Comparison of ENCODE assay signal across 8 cellular contexts in genomic region chr10:132308588-132309451, GRCh38. TPM values are rescaled to one million over a fixed set of nuclear protein-coding genes. Genes with fewer than 3 reads are reported as not detected.
DNase-seq lines count a peak whose midpoint lies in the region; ATAC-seq and TF ChIP-seq lines count a peak whose summit lies in the region.

No MANE protein-coding gene starts in this region.

- H3K4me2 ChIP-seq in mammary epithelial cell (ENCODE audit: insufficient read depth, low read depth, low read length) = peak overlapping the region; percentile 95
- peak overlapping the region; percentile 89 for H3K4me2 ChIP-seq in mesendoderm (ENCODE audit: low read length)

- peak overlapping the region; percentile 9 for H3K23ac ChIP-seq in mesendoderm (ENCODE audit: low read length)

- peak overlapping the region; percentile 88 for H3K56ac ChIP-seq in mesendoderm (ENCODE audit: low read length)

- H4K20me1 ChIP-seq in mammary epithelial cell (ENCODE audit: insufficient read depth, low read length) = no peaks in the 10 kb centered on the region

- H3K9ac ChIP-seq in mammary epithelial cell (ENCODE audit: insufficient read depth, low read length) = no peak overlapping the region
- peak overlapping the region; percentile 68 for H3K9ac ChIP-seq in mesendoderm (ENCODE audit: low read length)

- DNase-seq in mammary epithelial cell (no peak), mesendoderm (peak; percentile 19), SKM-1 treated with dmso at 0.1 percent for 144 hours (lab: John Stamatoyannopoulos, UW; ENCODE audit: unreplicated experiment) (no peak), COLO668 (lab: John Stamatoyannopoulos, UW; ENCODE audit: unreplicated experiment) (no peak)
- DNase-seq in activated CD4-positive, alpha-beta T cell treated with anti-CD3 and anti-CD28 coated beads, Interleukin-2, amount 50 U/mL, for 4 hours = no peak

- H4K5ac ChIP-seq in mesendoderm (ENCODE audit: low read length) = no peak overlapping the region

- H3K18ac ChIP-seq in mesendoderm (ENCODE audit: low read length) = no peak overlapping the region

- H2AFZ ChIP-seq in ACC112 (ENCODE audit: low read length, unreplicated experiment) (peak overlapping the region; percentile 5), mammary epithelial cell (ENCODE audit: low read depth, low read length) (peak overlapping the region; percentile 89)

- H3K36me3 ChIP-seq in ACC112 (ENCODE audit: insufficient read depth, low read length) (no peaks in the 10 kb centered on the region), mammary epithelial cell (ENCODE audit: insufficient read depth, low read length) (no peaks in the 10 kb centered on the region), mesendoderm (ENCODE audit: control insufficient read depth, insufficient read depth, low read length) (no peaks in the 10 kb centered on the region)

- H3K27me3 ChIP-seq in ACC112 (ENCODE audit: insufficient read depth, low read length) (no peaks in the 10 kb centered on the region), mammary epithelial cell (ENCODE audit: insufficient read depth, low read length) (no peaks in the 10 kb centered on the region), mesendoderm (ENCODE audit: insufficient read depth, low read length, poor library complexity) (peaks cover 14% of the 10 kb centered on the region)

- intact Hi-C loops in mammary epithelial cell (cut with micrococcal nuclease) = loop anchor here (1.0 kb wide), 2 partner anchors 14 to 22 kb away; no protein-coding TSS in a partner anchor

- H2BK120ac ChIP-seq in mesendoderm (ENCODE audit: low read depth, low read length) = no peak overlapping the region

- H4K8ac ChIP-seq in mesendoderm (ENCODE audit: low read depth, low read length) = no peak overlapping the region

- ATAC-seq in HG03432 (IDR thresholded peaks at IDR 0.05; ENCODE audit: unreplicated experiment) (peak; percentile 8), HG03354 (IDR thresholded peaks at IDR 0.05; ENCODE audit: poor library complexity, severe bottlenecking, unreplicated experiment) (no peak)

- no peaks in the 10 kb centered on the region for H3K79me1 ChIP-seq in mesendoderm (ENCODE audit: low read length)

- no peak overlapping the region for H3K4ac ChIP-seq in mesendoderm (ENCODE audit: low read depth, low read length)

- no peaks in the 10 kb centered on the region for H3K9me3 ChIP-seq in mammary epithelial cell (replicated peaks; ENCODE audit: insufficient read depth, low read length)

- CTCF ChIA-PET in mammary epithelial cell (lab: Charles Lee; ENCODE audit: low non-redundant PET) = no interaction called here

- H2AK5ac ChIP-seq in mesendoderm (ENCODE audit: low read length) = no peak overlapping the region

- in situ Hi-C loops in mammary epithelial cell (cut with MboI; ENCODE audit: low sequenced_read_pairs in 2 of 2) = no loop called here

- H3K79me2 ChIP-seq in ACC112 (ENCODE audit: control insufficient read depth, insufficient read depth, low read length, unreplicated experiment) (peaks cover 3% of the 10 kb centered on the region), mammary epithelial cell (ENCODE audit: insufficient read depth, low read length) (no peaks in the 10 kb centered on the region), mesendoderm (ENCODE audit: control insufficient read depth, insufficient read depth, low read length) (no peaks in the 10 kb centered on the region)

- H3K4me1 ChIP-seq in ACC112 (ENCODE audit: control insufficient read depth, insufficient read depth, low read length, unreplicated experiment) (peaks cover 5% of the 10 kb centered on the region), mammary epithelial cell (ENCODE audit: insufficient read depth, low read length) (peaks cover 14% of the 10 kb centered on the region), mesendoderm (ENCODE audit: control insufficient read depth, low read depth, low read length) (no peaks in the 10 kb centered on the region)

- WGBS in mammary epithelial cell (ENCODE audit: low coverage, missing lambda C conversion rate) = 68% methylated on average over 26 of the region's 60 CpGs
- no CpG with 5 or more reads among the region's 60 CpGs for WGBS in mesendoderm (ENCODE audit: extremely low coverage, insufficient coverage, low lambda C conversion rate)

- dilution Hi-C loops in mammary epithelial cell (cut with HindIII; ENCODE audit: low sequenced_read_pairs) = no loop called here

- H2BK5ac ChIP-seq in mesendoderm (ENCODE audit: low read length) = no peak overlapping the region

- H3K4me3 ChIP-seq in ACC112 (ENCODE audit: low read depth, low read length) (peak overlapping the region; percentile 95), mammary epithelial cell (replicated peaks in 1 of 3; ENCODE audit: insufficient read depth in 1 of 3, low read depth in 2 of 3, low read length in 3 of 3) (peak overlapping the region in 2 of 3 experiments; percentile 71 to 83), mesendoderm (ENCODE audit: low read length) (no peak overlapping the region)

- H3K27ac ChIP-seq in ACC112 (ENCODE audit: low read depth, low read length) (no peak overlapping the region), mammary epithelial cell (ENCODE audit: insufficient read depth, low read depth, low read length) (no peak overlapping the region), mesendoderm (ENCODE audit: low read depth, low read length) (no peak overlapping the region)

- no TSS peak for BruUV-seq in mammary epithelial cell (replicated peaks; lab: Mats Ljungman, UMichigan)

- TF ChIP-seq CTCF in mammary epithelial cell (conservative IDR thresholded peaks at IDR 0.05 in 1 of 2, IDR thresholded peaks at IDR 0.05 in 1 of 2; ENCODE audit: extremely low read depth in 1 of 2, insufficient read depth in 1 of 2, low read depth in 1 of 2, low read length in 2 of 2) = no peak

- H2BK15ac ChIP-seq in mesendoderm (replicated peaks; ENCODE audit: low read depth) = no peak overlapping the region

RNA-seq across cellular contexts. Expression of gene STK32C, which starts 1.1 kb away (rescaled TPM):
- 1 to 10 TPM; 2.5 to 9.2 TPM for total RNA-seq in mammary epithelial cell
- polyA plus RNA-seq in mammary epithelial cell = 9.0 TPM
- 0.36 TPM for polyA minus RNA-seq in mammary epithelial cell
- 3.8 TPM for polyA plus RNA-seq in mesendoderm (2013, experiment 1 of 2)
- 3.7 TPM for polyA plus RNA-seq in mesendoderm (2013, experiment 2 of 2)

RNA-seq across cellular contexts. Expression of gene LRRC27, which starts 23.2 kb away (rescaled TPM):
- 1 to 10 TPM; 6.1 to 6.8 TPM for total RNA-seq in mammary epithelial cell
- 2.0 TPM for polyA plus RNA-seq in mammary epithelial cell
- polyA minus RNA-seq in mammary epithelial cell = 1.3 TPM
- polyA plus RNA-seq in mesendoderm (2013, experiment 1 of 2) = 1.7 TPM
- polyA plus RNA-seq in mesendoderm (2013, experiment 2 of 2) = 1.8 TPM
